Comparison of ENCODE assay signal across 21 cellular contexts in genomic region chr2:222196159-222196558, GRCh38.
"Had no signal": no experiment of that assay in that cellular context is flagged by ENCODE, and none has a peak within 500 bp of the region (broad histone marks: within the 10 kb centered on the region; RNA-seq: fewer than 3 reads in every experiment).

No MANE protein-coding gene starts in this region.

- DNase-seq: effector memory CD4-positive, alpha-beta T cell; kidney; left cardiac atrium; left ventricle myocardium inferior; lower lobe of right lung; midbrain; spleen; stimulated activated CD4-positive, alpha-beta T cell treated with anti-CD3 and anti-CD28 coated beads, Interleukin-15, amount 100 ng/mL, for 24 hours; stimulated activated CD4-positive, alpha-beta T cell treated with anti-CD3 and anti-CD28 coated beads, Interleukin-1b, Interleukin-23, amount 100 ng/mL, for 48 hours; stimulated activated CD4-positive, alpha-beta T cell treated with anti-CD3 and anti-CD28 coated beads, Interleukin-4, amount 100 ng/mL, for 24 hours; tibial artery; upper lobe of left lung; uterus had no signal

- H3K27me3 Mint-ChIP-seq: natural killer cell treated with Interleukin-12 subunit alpha and Interleukin-12 subunit beta and Interleukin-15 and Interleukin-18, amount 100 ng/mL, for 72 hours; stimulated activated memory B cell treated with anti-CD40 and anti-IgM and Interleukin-4, amounts not matched to agents 10 μg/mL and 1 μg/mL and 100 μg/mL, for 72 hours; stimulated activated naive CD8-positive, alpha-beta T cell treated with anti-CD3 and anti-CD28 coated beads, Interleukin-15, Interleukin-2, amounts not matched to agents 100 ng/mL and 50 ng/mL, for 24 hours had no signal

- H3K36me3 Mint-ChIP-seq: memory B cell; natural killer cell treated with Interleukin-12 subunit alpha and Interleukin-12 subunit beta and Interleukin-15 and Interleukin-18, amount 100 ng/mL, for 72 hours; stimulated activated memory B cell treated with anti-CD40 and anti-IgM and Interleukin-4, amounts not matched to agents 10 μg/mL and 1 μg/mL and 100 μg/mL, for 72 hours had no signal

- H3K4me3 ChIP-seq: hepatocyte, left ventricle myocardium inferior, lower lobe of right lung, spleen, tibial artery, upper lobe of left lung, uterus had no signal

- H3K9me3 ChIP-seq: lower lobe of right lung, neutrophil, spleen, tibial artery, upper lobe of left lung, uterus had no signal

- H3K27me3 ChIP-seq: neutrophil, spleen, upper lobe of left lung, uterus had no signal

- H3K36me3 ChIP-seq: left ventricle myocardium inferior, lower lobe of right lung, neutrophil, spleen, tibial artery, upper lobe of left lung, uterus had no signal

- H3K4me1 ChIP-seq: left ventricle myocardium inferior, lower lobe of right lung, spleen, tibial artery, upper lobe of left lung, uterus had no signal

- ATAC-seq: esophagus mucosa; lower lobe of right lung; natural killer cell treated with Interleukin-12 subunit alpha and Interleukin-12 subunit beta and Interleukin-15 and Interleukin-18, amount 100 ng/mL, for 72 hours; sciatic nerve; stimulated activated memory B cell treated with anti-CD40 and anti-IgM and Interleukin-4, amounts not matched to agents 10 μg/mL and 1 μg/mL and 100 μg/mL, for 72 hours had no signal

- H3K4me1 Mint-ChIP-seq: memory B cell; stimulated activated memory B cell treated with anti-CD40 and anti-IgM and Interleukin-4, amounts not matched to agents 10 μg/mL and 1 μg/mL and 100 μg/mL, for 72 hours had no signal

- H3K9me3 Mint-ChIP-seq: stimulated activated naive CD8-positive, alpha-beta T cell treated with anti-CD3 and anti-CD28 coated beads, Interleukin-15, Interleukin-2, amounts not matched to agents 100 ng/mL and 50 ng/mL, for 24 hours had no signal

- H3K4me3 Mint-ChIP-seq: memory B cell; natural killer cell treated with Interleukin-12 subunit alpha and Interleukin-12 subunit beta and Interleukin-15 and Interleukin-18, amount 100 ng/mL, for 72 hours; stimulated activated memory B cell treated with anti-CD40 and anti-IgM and Interleukin-4, amounts not matched to agents 10 μg/mL and 1 μg/mL and 100 μg/mL, for 72 hours; stimulated activated naive CD8-positive, alpha-beta T cell treated with anti-CD3 and anti-CD28 coated beads, Interleukin-15, Interleukin-2, amounts not matched to agents 100 ng/mL and 50 ng/mL, for 24 hours had no signal

- H3K27ac Mint-ChIP-seq: memory B cell; natural killer cell treated with Interleukin-12 subunit alpha and Interleukin-12 subunit beta and Interleukin-15 and Interleukin-18, amount 100 ng/mL, for 72 hours; stimulated activated memory B cell treated with anti-CD40 and anti-IgM and Interleukin-4, amounts not matched to agents 10 μg/mL and 1 μg/mL and 100 μg/mL, for 72 hours; stimulated activated naive CD8-positive, alpha-beta T cell treated with anti-CD3 and anti-CD28 coated beads, Interleukin-15, Interleukin-2, amounts not matched to agents 100 ng/mL and 50 ng/mL, for 24 hours had no signal

- H3K27ac ChIP-seq: hepatocyte, left ventricle myocardium inferior, lower lobe of right lung, neutrophil, spleen, tibial artery, upper lobe of left lung, uterus had no signal
